8 cellular contexts compared by ENCODE assay signal in genomic region chr5:81301221-81302015, GRCh38. TPM values are rescaled to one million over a fixed set of nuclear protein-coding genes. Genes with fewer than 3 reads are reported as not detected.
A peak's percentile ranks its signal among the peaks of the same experiment; 100 is the strongest.
DNase-seq lines count a peak whose midpoint lies in the region; ATAC-seq and TF ChIP-seq lines count a peak whose summit lies in the region.

Gene ZCCHC9, plus strand, starts transcription at chr5:81301587. Its CDS starts 3,171 bp downstream, at chr5:81304758.

- H3K27ac Mint-ChIP-seq in activated CD4-positive, alpha-beta T cell treated with anti-CD3 and anti-CD28 coated beads, Interleukin-2, amount 10 ng/mL, durations not matched to agents 24 days and 14 days, result peak within 1 kb of the TSS; percentile 96

- H3K4me1 Mint-ChIP-seq in activated CD4-positive, alpha-beta T cell treated with anti-CD3 and anti-CD28 coated beads, Interleukin-2, amount 10 ng/mL, durations not matched to agents 24 days and 14 days, result peaks cover 33% of the 10 kb centered on the region

- H3K4me3 Mint-ChIP-seq in activated CD4-positive, alpha-beta T cell treated with anti-CD3 and anti-CD28 coated beads, Interleukin-2, amount 10 ng/mL, durations not matched to agents 24 days and 14 days, result peak within 1 kb of the TSS; percentile 90

- H3K4me3 ChIP-seq in coronary artery, result peak within 1 kb of the TSS; percentile 98

- no peak for TF ChIP-seq CTCF in coronary artery (IDR thresholded peaks at IDR 0.05)

- intact Hi-C loops in activated CD4-positive, alpha-beta T cell treated with anti-CD3 and anti-CD28 coated beads, Interleukin-2, amount 10 ng/mL, durations not matched to agents 24 days and 14 days (cut with micrococcal nuclease), result loop anchor here (1.0 to 10.0 kb wide), 12 partner anchors 17 to 977 kb away; partner anchors contain the start of genes ATG10, DHFR, MSH3 and RASGRF2

- peak; percentile 97 for ATAC-seq in HG03460 (IDR thresholded peaks at IDR 0.05; ENCODE audit: unreplicated experiment)

- no peaks in the 10 kb centered on the region for H3K27me3 Mint-ChIP-seq in activated CD4-positive, alpha-beta T cell treated with anti-CD3 and anti-CD28 coated beads, Interleukin-2, amount 10 ng/mL, durations not matched to agents 24 days and 14 days

- DNase-seq in C1 segment of cervical spinal cord (lab: John Stamatoyannopoulos, UW) (peak; percentile 44 to 91 (median 88)), GM19240 (ENCODE audit: insufficient read length, low spot score) (peak; percentile 59), NCI-H526 treated with DMSO at 0.1 percent for 48 hours (lab: John Stamatoyannopoulos, UW) (peak; percentile 71), coronary artery (ENCODE audit: low spot score) (peak; percentile 93)
- peak; percentile 98 for DNase-seq in activated CD4-positive, alpha-beta T cell treated with anti-CD3 and anti-CD28 coated beads, Interleukin-2, amount 10 ng/mL, durations not matched to agents 24 days and 14 days
- peak; percentile 84 to 86 for DNase-seq in stimulated activated CD4-positive, alpha-beta T cell treated with anti-CD3 and anti-CD28 coated beads, Interleukin-1b, Interleukin-23, amount 100 ng/mL, for 4 hours (ENCODE audit: low read depth in 2 of 2)

- H3K9me3 Mint-ChIP-seq in activated CD4-positive, alpha-beta T cell treated with anti-CD3 and anti-CD28 coated beads, Interleukin-2, amount 10 ng/mL, durations not matched to agents 24 days and 14 days, result no peaks in the 10 kb centered on the region

- H3K27ac ChIP-seq in coronary artery, result peak within 1 kb of the TSS; percentile 78 to 97
- peak within 1 kb of the TSS; percentile 86 for H3K27ac ChIP-seq in layer of hippocampus (ENCODE audit: low read depth, low read length)

- H3K27me3 ChIP-seq in layer of hippocampus (ENCODE audit: control insufficient read depth, insufficient read depth, low read length), result no peaks in the 10 kb centered on the region

- peaks cover 15% of the 10 kb centered on the region for H3K36me3 Mint-ChIP-seq in activated CD4-positive, alpha-beta T cell treated with anti-CD3 and anti-CD28 coated beads, Interleukin-2, amount 10 ng/mL, durations not matched to agents 24 days and 14 days (ENCODE audit: low read depth)

RNA-seq across cellular contexts. Expression of gene ZCCHC9, which starts in this region (rescaled TPM):
- 48.5 and 49.7 TPM in 2 replicates for total RNA-seq in activated CD4-positive, alpha-beta T cell treated with anti-CD3 and anti-CD28 coated beads, Interleukin-2, amount 10 ng/mL, durations not matched to agents 24 days and 14 days

Comparison
In these comparisons a context has a peak if more than half of its experiments do, and no peak if none do; other contexts are left out.
1. Peak in every context shown above with its lines: DNase-seq, ATAC-seq, H3K4me3 ChIP-seq and H3K27ac ChIP-seq.